8 cellular contexts compared by ENCODE assay signal in genomic region chr12:76083761-76084276, GRCh38. TPM values are rescaled to one million over a fixed set of nuclear protein-coding genes. Genes with fewer than 3 reads are reported as not detected.
DNase-seq lines count a peak whose midpoint lies in the region; ATAC-seq and TF ChIP-seq lines count a peak whose summit lies in the region.

No MANE protein-coding gene starts in this region.

- H3K4me2 ChIP-seq in Karpas-422 (ENCODE audit: low read depth, low read length, poor library complexity, severe bottlenecking), result peak overlapping the region; percentile 89

- H3K27ac ChIP-seq in Karpas-422 (ENCODE audit: low read length) (peak overlapping the region; percentile 74), left ventricle myocardium inferior (replicated peaks) (peak overlapping the region; percentile 99), prostate gland (peak overlapping the region; percentile 96 to 99), urinary bladder (ENCODE audit: low read depth) (peak overlapping the region; percentile 99)

- peak overlapping the region; percentile 86 for H3K9ac ChIP-seq in Karpas-422 (ENCODE audit: low read length)

- H3K27ac Mint-ChIP-seq in T-helper 1 cell treated with Interleukin-12 subunit alpha and Interleukin-12 subunit beta and Interleukin-4 antibody, amounts not matched to agents 30 μg/mL and 1 μg/mL, for 36 hours, result peak overlapping the region; percentile 99

- under 1% methylated on average over 42 of the region's 44 CpGs for WGBS in prostate gland
- WGBS in urinary bladder, result under 1% methylated on average over 44 of the region's 44 CpGs

- H3K4me1 Mint-ChIP-seq in T-helper 1 cell treated with Interleukin-12 subunit alpha and Interleukin-12 subunit beta and Interleukin-4 antibody, amounts not matched to agents 30 μg/mL and 1 μg/mL, for 36 hours (ENCODE audit: low read depth), result peaks cover 47% of the 10 kb centered on the region

- H3K27me3 ChIP-seq in Karpas-422 (ENCODE audit: low read length) (no peaks in the 10 kb centered on the region), left ventricle myocardium inferior (ENCODE audit: low read depth) (no peaks in the 10 kb centered on the region), prostate gland (replicated peaks; ENCODE audit: insufficient read depth) (no peaks in the 10 kb centered on the region)

- no peaks in the 10 kb centered on the region for H3K9me2 ChIP-seq in Karpas-422 (replicated peaks; ENCODE audit: insufficient read depth, low read length)

- H3K4me1 ChIP-seq in Karpas-422 (ENCODE audit: low read length) (peaks cover 42% of the 10 kb centered on the region), left ventricle myocardium inferior (peaks cover 61% of the 10 kb centered on the region), prostate gland (replicated peaks) (no peaks in the 10 kb centered on the region), urinary bladder (ENCODE audit: insufficient read depth) (no peaks in the 10 kb centered on the region)

- H3K9me3 Mint-ChIP-seq in T-helper 1 cell treated with Interleukin-12 subunit alpha and Interleukin-12 subunit beta and Interleukin-4 antibody, amounts not matched to agents 30 μg/mL and 1 μg/mL, for 36 hours, result no peaks in the 10 kb centered on the region

- DNase-seq in DMS79 treated with DMSO at 0.1 percent for 48 hours (lab: John Stamatoyannopoulos, UW) (peak; percentile 37), Karpas-422 (peak; percentile 86), amniotic epithelial cell (ENCODE audit: low read depth) (peak; percentile 40), left ventricle myocardium inferior (peak; percentile 66), prostate gland (ENCODE audit: low spot score) (peak; percentile 56)

- no peaks in the 10 kb centered on the region for H3K27me3 Mint-ChIP-seq in T-helper 1 cell treated with Interleukin-12 subunit alpha and Interleukin-12 subunit beta and Interleukin-4 antibody, amounts not matched to agents 30 μg/mL and 1 μg/mL, for 36 hours (ENCODE audit: low read depth)

- H2AFZ ChIP-seq in Karpas-422 (ENCODE audit: low read length), result no peak overlapping the region

- H3K36me3 Mint-ChIP-seq in T-helper 1 cell treated with Interleukin-12 subunit alpha and Interleukin-12 subunit beta and Interleukin-4 antibody, amounts not matched to agents 30 μg/mL and 1 μg/mL, for 36 hours (ENCODE audit: low read depth), result peaks cover 26% of the 10 kb centered on the region

- H3K9me3 ChIP-seq in Karpas-422 (ENCODE audit: low read length), result no peaks in the 10 kb centered on the region
- peaks cover 7% of the 10 kb centered on the region for H3K9me3 ChIP-seq in left ventricle myocardium inferior (replicated peaks)
- no peaks in the 10 kb centered on the region for H3K9me3 ChIP-seq in prostate gland

- peak overlapping the region; percentile 84 for H3K4me3 ChIP-seq in Karpas-422 (ENCODE audit: low read length)
- H3K4me3 ChIP-seq in left ventricle myocardium inferior, result peak overlapping the region; percentile 97
- peak overlapping the region; percentile 76 to 94 for H3K4me3 ChIP-seq in prostate gland
- H3K4me3 ChIP-seq in urinary bladder (ENCODE audit: low read depth, low read length), result peak overlapping the region; percentile 85

- H4K20me1 ChIP-seq in Karpas-422 (ENCODE audit: insufficient read depth, low read depth, low read length), result peaks cover 38% of the 10 kb centered on the region

- peak; percentile 20 for ATAC-seq in GM21786 (IDR thresholded peaks at IDR 0.05; ENCODE audit: unreplicated experiment)

- TF ChIP-seq CTCF in left ventricle myocardium inferior (IDR thresholded peaks at IDR 0.05; ENCODE audit: borderline replicate concordance) (no peak), prostate gland (IDR thresholded peaks at IDR 0.05) (no peak)

- H3K36me3 ChIP-seq in Karpas-422 (ENCODE audit: insufficient read depth, low read length) (peaks cover 29% of the 10 kb centered on the region), left ventricle myocardium inferior (peaks cover 5% of the 10 kb centered on the region), prostate gland (no peaks in the 10 kb centered on the region), urinary bladder (ENCODE audit: insufficient read depth) (no peaks in the 10 kb centered on the region)

- no peak for TF ChIP-seq POLR2A in prostate gland (IDR thresholded peaks at IDR 0.05)

- H3K79me2 ChIP-seq in Karpas-422 (ENCODE audit: low read length), result peaks cover 56% of the 10 kb centered on the region

- peak overlapping the region; percentile 95 for H3K4me3 Mint-ChIP-seq in T-helper 1 cell treated with Interleukin-12 subunit alpha and Interleukin-12 subunit beta and Interleukin-4 antibody, amounts not matched to agents 30 μg/mL and 1 μg/mL, for 36 hours

- intact Hi-C loops in left ventricle myocardium inferior (cut with micrococcal nuclease), result loop anchor here (10.0 kb wide), 1 partner anchor 261 kb away; the partner anchor contains the start of gene BBS10
- intact Hi-C loops in prostate gland (cut with DNase I), result loop anchor here (2.0 to 10.0 kb wide), 3 partner anchors 175 to 501 kb away; partner anchors contain the start of gene BBS10

RNA-seq across cellular contexts. Expression of gene NAP1L1, which starts 0.7 kb away (rescaled TPM):
- total RNA-seq in Karpas-422 (2014; rRNA removed; shearing (Covaris generic); ENCODE audit: low replicate concordance), result 391 and 401 TPM in 2 replicates
- total RNA-seq in left ventricle myocardium inferior (256 TPM), prostate gland (100 to 1,000 TPM; 223 to 325 TPM), urinary bladder (358 TPM)
- polyA plus RNA-seq in urinary bladder, result 334 TPM

RNA-seq across cellular contexts. Expression of gene PHLDA1, which starts 52.2 kb away (rescaled TPM):
- total RNA-seq in Karpas-422 (2014; rRNA removed; shearing (Covaris generic); ENCODE audit: low replicate concordance), result 10.5 and 11.3 TPM in 2 replicates
- 22.8 TPM for total RNA-seq in left ventricle myocardium inferior
- total RNA-seq in prostate gland, result 10 to 100 TPM in 1 of 2 donors, 1 to 10 TPM in 1; 8.8 to 11.8 TPM
- 26.4 TPM for total RNA-seq in urinary bladder
- polyA plus RNA-seq in urinary bladder, result 9.8 TPM

Comparison
In these comparisons a context has a peak if more than half of its experiments do, and no peak if none do; other contexts are left out.
1. Peak in every context shown above with its lines: DNase-seq, ATAC-seq, H3K4me3 ChIP-seq and H3K27ac ChIP-seq.